ENCODE assay signal across 8 cellular contexts in genomic region chr22:29205598-29206371, GRCh38. TPM values are rescaled to one million over a fixed set of nuclear protein-coding genes. Genes with fewer than 3 reads are reported as not detected.
DNase-seq lines count a peak whose midpoint lies in the region; ATAC-seq, FAIRE-seq and TF ChIP-seq lines count a peak whose summit lies in the region.

EMID1 (plus strand) TSS chr22:29205896; CDS start chr22:29206039, 143 bp downstream.

- POLR2A ChIA-PET in HEK293T (lab: Yijun Ruan, JAX): interaction anchor here (0.8 to 2.5 kb wide), 5 partner anchors 8 to 61 kb away, joined by 3 to 7 read pairs (median 3); no protein-coding TSS in a partner anchor

- in situ Hi-C loops in gastrocnemius medialis (cut with MboI; ENCODE audit: low sequenced_read_pairs in 4 of 4): no loop called here

- no peaks in the 10 kb centered on the region for H3K36me3 ChIP-seq in gastrocnemius medialis

- H3K9me3 ChIP-seq in gastrocnemius medialis: no peaks in the 10 kb centered on the region

- peaks cover 21% of the 10 kb centered on the region for H3K27me3 Mint-ChIP-seq in activated naive CD4-positive, alpha-beta T cell treated with anti-CD3 and anti-CD28 coated beads, Interleukin-2, amount 50 U/mL, for 24 hours

- H3K4me3 ChIP-seq in gastrocnemius medialis: peak within 1 kb of the TSS; percentile 43 to 58 (median 46)

- H3K27ac ChIP-seq in gastrocnemius medialis: no peak within 1 kb of the TSS

- H3K27me3 ChIP-seq in gastrocnemius medialis: peaks cover 7 to 11% (median 7%) of the 10 kb centered on the region in 3 donors

- intact Hi-C loops in gastrocnemius medialis (cut with DNase I; ENCODE audit: low total_unique reads): no loop called here

- no peaks in the 10 kb centered on the region for H3K9me3 Mint-ChIP-seq in activated naive CD4-positive, alpha-beta T cell treated with anti-CD3 and anti-CD28 coated beads, Interleukin-2, amount 50 U/mL, for 24 hours

- H3K27ac Mint-ChIP-seq in activated naive CD4-positive, alpha-beta T cell treated with anti-CD3 and anti-CD28 coated beads, Interleukin-2, amount 50 U/mL, for 24 hours: no peak within 1 kb of the TSS

- CTCF ChIA-PET in HEK293T (lab: Yijun Ruan, JAX): interaction anchor here (0.5 to 1.2 kb wide), 3 partner anchors 10 to 42 kb away, joined by 3 to 5 read pairs (median 3); no protein-coding TSS in a partner anchor

- H3K4me1 ChIP-seq in gastrocnemius medialis: peaks cover 0 to 4% of the 10 kb centered on the region in 2 donors

- FAIRE-seq in D721Med (lab: Jason Lieb, UNC): no peak

- TF ChIP-seq CTCF in D721Med (IDR thresholded peaks at IDR 0.05; ENCODE audit: insufficient read depth, missing control alignments) (peak; percentile 8), gastrocnemius medialis (IDR thresholded peaks at IDR 0.05 in 4 of 5, conservative IDR thresholded peaks at IDR 0.05 in 1 of 5) (peak in 2 of 5 experiments; percentile 13 to 16)

- ATAC-seq in gastrocnemius medialis: peak in 1 of 2 donors; percentile 25

- no peaks in the 10 kb centered on the region for H3K36me3 Mint-ChIP-seq in activated naive CD4-positive, alpha-beta T cell treated with anti-CD3 and anti-CD28 coated beads, Interleukin-2, amount 50 U/mL, for 24 hours

- no peak for TF ChIP-seq POLR2A in gastrocnemius medialis (IDR thresholded peaks at IDR 0.05)

- DNase-seq in D721Med (ENCODE audit: insufficient read length, low spot score) (no peak), HEK293T (ENCODE audit: extremely low spot score) (peak; percentile 77), hepatic stellate cell (ENCODE audit: low spot score) (peak; percentile 44), gastrocnemius medialis (no peak), mucosa of gallbladder (ENCODE audit: low spot score) (no peak), GF-D8 (lab: John Stamatoyannopoulos, UW) (no peak), HCEC 1CT (no peak)

- H3K4me1 Mint-ChIP-seq in activated naive CD4-positive, alpha-beta T cell treated with anti-CD3 and anti-CD28 coated beads, Interleukin-2, amount 50 U/mL, for 24 hours: peaks cover 14% of the 10 kb centered on the region

- H3K4me3 Mint-ChIP-seq in activated naive CD4-positive, alpha-beta T cell treated with anti-CD3 and anti-CD28 coated beads, Interleukin-2, amount 50 U/mL, for 24 hours: peak within 1 kb of the TSS; percentile 57

TF ChIP-seq in HEK293T, 16 proteins besides CTCF, POLR2A, EP300 and RAD21:
- no peak for TF ChIP-seq NFRKB (IDR thresholded peaks at IDR 0.05)
- TF ChIP-seq HDGF (IDR thresholded peaks at IDR 0.05; ENCODE audit: borderline replicate concordance): no peak
- no peak for TF ChIP-seq SP1 (IDR thresholded peaks at IDR 0.05)
- no peak for TF ChIP-seq FOXM1 (IDR thresholded peaks at IDR 0.05; ENCODE audit: borderline replicate concordance)
- TF ChIP-seq ZNF384 (IDR thresholded peaks at IDR 0.05): no peak
- no peak for TF ChIP-seq CTBP1 (IDR thresholded peaks at IDR 0.05; ENCODE audit: borderline replicate concordance)

RNA-seq across cellular contexts. Expression of gene EMID1, which starts in this region (rescaled TPM):
- 1 to 10 TPM in 1 of 4 donors, under 1 TPM in 1, not detected in 2; 0.33 to 1.8 TPM for total RNA-seq in gastrocnemius medialis
- 7.0 TPM for total RNA-seq in mucosa of gallbladder

Comparison
In these comparisons a context has a peak if more than half of its experiments do, and no peak if none do; other contexts are left out.
1. DNase-seq: peak in HEK293T (single experiment) and hepatic stellate cell (single experiment); none in D721Med (single experiment), gastrocnemius medialis (0 of 2), mucosa of gallbladder (single experiment), GF-D8 (single experiment) and HCEC 1CT (single experiment).